Comparison of ENCODE assay signal across 18 cellular contexts in genomic region chr1:68142461-68142860, GRCh38.
A peak's percentile ranks its signal among the peaks of the same experiment; 100 is the strongest.
DNase-seq lines count a peak whose midpoint lies in the region; ATAC-seq and TF ChIP-seq lines count a peak whose summit lies in the region.
"Had no signal": no experiment of that assay in that cellular context is flagged by ENCODE, and none has a peak within 500 bp of the region (broad histone marks: within the 10 kb centered on the region; RNA-seq: fewer than 3 reads in every experiment).

No MANE protein-coding gene starts in this region.

- H3K4me3 ChIP-seq in right cardiac atrium (ENCODE audit: low read length) (no peak overlapping the region), neutrophil (ENCODE audit: low read depth in 1 of 2, low read length in 1 of 2) (no peak overlapping the region), thyroid gland (replicated peaks in 1 of 3) (no peak overlapping the region)

- DNase-seq in Right ventricle myocardium superior: no peak
- no peak for DNase-seq in left ventricle myocardium superior
- DNase-seq in right cardiac atrium: no peak
- no peak for DNase-seq in type B pancreatic cell (ENCODE audit: extremely low spot score, unreplicated experiment)
- no peak for DNase-seq in GM13976 (ENCODE audit: low spot score)
- DNase-seq in DMS79 (lab: John Stamatoyannopoulos, UW): no peak
- DNase-seq in thyroid gland: no peak
- DNase-seq: 8988T; activated CD4-positive, alpha-beta T cell treated with anti-CD3 and anti-CD28 coated beads, Interleukin-2, amount 50 U/mL, for 48 hours; activated naive CD8-positive, alpha-beta T cell treated with anti-CD3 and anti-CD28 coated beads, Interleukin-2, amount 10 ng/mL, durations not matched to agents 7 days and 5 days; cerebellar nuclear complex; foreskin melanocyte; NCI-H2029; occipital lobe; RPMI8226; stimulated activated CD4-positive, alpha-beta T cell treated with anti-CD3 and anti-CD28 coated beads, Interleukin-4, amount 100 ng/mL, for 4 hours; stimulated activated CD8-positive, alpha-beta memory T cell treated with anti-CD3 and anti-CD28 coated beads, Interleukin-4, amount 100 ng/mL, for 48 hours had no signal

- H3K27me3 ChIP-seq in right cardiac atrium (ENCODE audit: control insufficient read depth, insufficient read depth) (no peaks in the 10 kb centered on the region), neutrophil (no peaks in the 10 kb centered on the region), thyroid gland (no peaks in the 10 kb centered on the region)

- H3K4me3 Mint-ChIP-seq in type B pancreatic cell: no peak overlapping the region
- H3K4me3 Mint-ChIP-seq: activated naive CD8-positive, alpha-beta T cell treated with anti-CD3 and anti-CD28 coated beads, Interleukin-2, amount 10 ng/mL, durations not matched to agents 7 days and 5 days had no signal

- in situ Hi-C loops in GM13976 (cut with MboI; ENCODE audit: low sequenced_read_pairs, unreplicated experiment): no loop called here

- peaks cover 7% of the 10 kb centered on the region for H3K4me1 ChIP-seq in right cardiac atrium (ENCODE audit: control insufficient read depth, insufficient read depth, low read length)
- peaks cover 52 to 63% of the 10 kb centered on the region in 2 experiments for H3K4me1 ChIP-seq in neutrophil (ENCODE audit: control insufficient read depth in 1 of 2, insufficient read depth in 1 of 2, low read depth in 1 of 2, low read length in 1 of 2)
- H3K4me1 ChIP-seq in thyroid gland: peaks cover 14 to 21% of the 10 kb centered on the region in 2 donors

- no peaks in the 10 kb centered on the region for H3K27me3 Mint-ChIP-seq in type B pancreatic cell
- H3K27me3 Mint-ChIP-seq: activated naive CD8-positive, alpha-beta T cell treated with anti-CD3 and anti-CD28 coated beads, Interleukin-2, amount 10 ng/mL, durations not matched to agents 7 days and 5 days had no signal

- peak overlapping the region; percentile 89 for H3K27ac Mint-ChIP-seq in type B pancreatic cell
- H3K27ac Mint-ChIP-seq: activated naive CD8-positive, alpha-beta T cell treated with anti-CD3 and anti-CD28 coated beads, Interleukin-2, amount 10 ng/mL, durations not matched to agents 7 days and 5 days had no signal

- H3K9me3 ChIP-seq in right cardiac atrium (ENCODE audit: control insufficient read depth, low read length): no peaks in the 10 kb centered on the region
- no peaks in the 10 kb centered on the region for H3K9me3 ChIP-seq in neutrophil
- no peaks in the 10 kb centered on the region for H3K9me3 ChIP-seq in thyroid gland

- ATAC-seq in Right ventricle myocardium superior (ENCODE audit: poor library complexity) (peak; percentile 6), left ventricle myocardium superior (no peak), right cardiac atrium (no peak)

- WGBS in right cardiac atrium: 63% methylated on average over 3 of the region's 3 CpGs
- WGBS in thyroid gland, 2 donors: 72 to 76% methylated on average over 3 of the region's 3 CpGs

- H3K4me1 Mint-ChIP-seq in type B pancreatic cell (ENCODE audit: unreplicated experiment): peaks cover 32% of the 10 kb centered on the region
- H3K4me1 Mint-ChIP-seq: activated naive CD8-positive, alpha-beta T cell treated with anti-CD3 and anti-CD28 coated beads, Interleukin-2, amount 10 ng/mL, durations not matched to agents 7 days and 5 days had no signal

- peaks cover 18% of the 10 kb centered on the region for H3K36me3 ChIP-seq in neutrophil
- no peaks in the 10 kb centered on the region for H3K36me3 ChIP-seq in thyroid gland

- TF ChIP-seq POLR2A in thyroid gland (IDR thresholded peaks at IDR 0.05): no peak

- no peak for TF ChIP-seq CTCF in neutrophil (IDR thresholded peaks at IDR 0.05)
- no peak for TF ChIP-seq CTCF in type B pancreatic cell (conservative IDR thresholded peaks at IDR 0.05)
- TF ChIP-seq CTCF in GM13976 (IDR thresholded peaks at IDR 0.05; ENCODE audit: borderline replicate concordance, control extremely low read depth, extremely low read depth, insufficient read depth, missing control alignments): no peak
- TF ChIP-seq CTCF in thyroid gland (IDR thresholded peaks at IDR 0.05): no peak

- H3K9me3 Mint-ChIP-seq in type B pancreatic cell: no peaks in the 10 kb centered on the region
- H3K9me3 Mint-ChIP-seq: activated naive CD8-positive, alpha-beta T cell treated with anti-CD3 and anti-CD28 coated beads, Interleukin-2, amount 10 ng/mL, durations not matched to agents 7 days and 5 days had no signal

- H3K27ac ChIP-seq in right cardiac atrium (ENCODE audit: low read length) (peak overlapping the region; percentile 91), neutrophil (peak overlapping the region; percentile 4), thyroid gland (no peak overlapping the region)

- intact Hi-C loops in Right ventricle myocardium superior (cut with DNase I) (no loop called here), left ventricle myocardium superior (cut with micrococcal nuclease) (no loop called here), right cardiac atrium (cut with DNase I) (loop anchor here in 2 of 4 donors (10.0 kb wide), 2 partner anchors 72 to 92 kb away; partner anchors contain the start of gene WLS (in 1 of the 2)), thyroid gland (cut with DNase I) (no loop called here)

- peaks cover 52% of the 10 kb centered on the region for H3K36me3 Mint-ChIP-seq in type B pancreatic cell
- H3K36me3 Mint-ChIP-seq: activated naive CD8-positive, alpha-beta T cell treated with anti-CD3 and anti-CD28 coated beads, Interleukin-2, amount 10 ng/mL, durations not matched to agents 7 days and 5 days had no signal

Comparison
In these comparisons a context has a peak if more than half of its experiments do, and no peak if none do; other contexts are left out.
1. H3K27ac ChIP-seq: peak in right cardiac atrium (single experiment) and neutrophil (single experiment); none in thyroid gland (0 of 3).